9 cellular contexts compared by ENCODE assay signal in genomic region chr10:70549962-70550845, GRCh38. TPM values are rescaled to one million over a fixed set of nuclear protein-coding genes. Genes with fewer than 3 reads are reported as not detected.
DNase-seq lines count a peak whose midpoint lies in the region; ATAC-seq and TF ChIP-seq lines count a peak whose summit lies in the region.
"Had no signal": no experiment of that assay in that cellular context is flagged by ENCODE, and none has a peak within 500 bp of the region (broad histone marks: within the 10 kb centered on the region; RNA-seq: fewer than 3 reads in every experiment).

No MANE protein-coding gene starts in this region.

- no peaks in the 10 kb centered on the region for H3K36me3 ChIP-seq in thyroid gland

- H3K9me3 Mint-ChIP-seq in activated T-cell treated with anti-CD3 and anti-CD28 coated beads, Interleukin-2, amount 50 U/mL, for 72 hours: no peaks in the 10 kb centered on the region

- WGBS in thyroid gland, 2 donors: 70 to 83% methylated on average over 8 to 9 of the region's 9 CpGs

- peak; percentile 36 for ATAC-seq in HG03432 (IDR thresholded peaks at IDR 0.05; ENCODE audit: unreplicated experiment)
- peak; percentile 80 to 87 for ATAC-seq in activated T-cell treated with anti-CD3 and anti-CD28 coated beads, Interleukin-2, amount 50 U/mL, for 72 hours (replicated peaks in 1 of 2)
- no peak for ATAC-seq in HG02981 (IDR thresholded peaks at IDR 0.05; ENCODE audit: unreplicated experiment)

- no peak overlapping the region for H3K27ac Mint-ChIP-seq in activated T-cell treated with anti-CD3 and anti-CD28 coated beads, Interleukin-2, amount 50 U/mL, for 72 hours
- H3K27ac Mint-ChIP-seq: activated naive CD8-positive, alpha-beta T cell had no signal

- no peaks in the 10 kb centered on the region for H3K4me1 Mint-ChIP-seq in activated T-cell treated with anti-CD3 and anti-CD28 coated beads, Interleukin-2, amount 50 U/mL, for 72 hours (ENCODE audit: low read depth)

- no peak overlapping the region for H3K27ac ChIP-seq in thyroid gland

- no peaks in the 10 kb centered on the region for H3K9me3 ChIP-seq in thyroid gland

- peaks cover 5 to 16% of the 10 kb centered on the region in 2 donors for H3K4me1 ChIP-seq in thyroid gland

- H3K36me3 Mint-ChIP-seq in activated T-cell treated with anti-CD3 and anti-CD28 coated beads, Interleukin-2, amount 50 U/mL, for 72 hours (ENCODE audit: insufficient read depth in 2 of 2): no peaks in the 10 kb centered on the region
- H3K36me3 Mint-ChIP-seq: activated naive CD8-positive, alpha-beta T cell had no signal

- DNase-seq in DMS153 (lab: John Stamatoyannopoulos, UW): peak; percentile 12
- peak; percentile 67 to 79 for DNase-seq in activated T-cell treated with anti-CD3 and anti-CD28 coated beads, Interleukin-2, amount 50 U/mL, for 72 hours
- DNase-seq in fibroblast of the conjunctiva (ENCODE audit: low read depth): peak; percentile 39
- DNase-seq in occipital lobe (lab: John Stamatoyannopoulos, UW): peak; percentile 33
- DNase-seq in thyroid gland: peak; percentile 69 to 76

- intact Hi-C loops in thyroid gland (cut with DNase I): loop anchor here (2.0 to 10.0 kb wide), 3 partner anchors 209 to 665 kb away; partner anchors contain the start of gene UNC5B

- no peak overlapping the region for H3K4me3 ChIP-seq in thyroid gland (replicated peaks in 1 of 3)

- TF ChIP-seq CTCF in thyroid gland (IDR thresholded peaks at IDR 0.05): peak; percentile 80 to 95 (median 88)

- H3K27me3 Mint-ChIP-seq in activated T-cell treated with anti-CD3 and anti-CD28 coated beads, Interleukin-2, amount 50 U/mL, for 72 hours (ENCODE audit: low read depth): no peaks in the 10 kb centered on the region
- H3K27me3 Mint-ChIP-seq: activated naive CD8-positive, alpha-beta T cell had no signal

- no peak for TF ChIP-seq POLR2A in thyroid gland (IDR thresholded peaks at IDR 0.05)

- no peak overlapping the region for H3K4me3 Mint-ChIP-seq in activated T-cell treated with anti-CD3 and anti-CD28 coated beads, Interleukin-2, amount 50 U/mL, for 72 hours
- H3K4me3 Mint-ChIP-seq: activated naive CD8-positive, alpha-beta T cell had no signal

- H3K27me3 ChIP-seq in thyroid gland: no peaks in the 10 kb centered on the region

TF ChIP-seq in PFSK-1, 5 proteins besides CTCF, POLR2A, EP300 and RAD21:
- peak; percentile 16 for TF ChIP-seq FOXP2 (optimal IDR thresholded peaks at IDR 0.05; ENCODE audit: borderline replicate concordance, extremely low read depth, extremely low read length, insufficient read depth)
- no peak for TF ChIP-seq REST (IDR thresholded peaks at IDR 0.05; ENCODE audit: insufficient read depth in 1 of 2, low read depth in 2 of 2, low read length in 2 of 2)

RNA-seq across cellular contexts. Expression of gene PRF1, which starts 52.3 kb away (rescaled TPM):
- polyA plus RNA-seq in PFSK-1 (2012; ENCODE audit: insufficient read length, low read depth): not detected
- 100 to 1,000 TPM in 1 of 2 donors, 10 to 100 TPM in 1; 44.5 to 102 TPM for total RNA-seq in activated T-cell treated with anti-CD3 and anti-CD28 coated beads, Interleukin-2, amount 50 U/mL, for 72 hours
- not detected for total RNA-seq in occipital lobe
- 1 to 10 TPM; 1.4 to 3.5 (median 2.9) TPM for total RNA-seq in thyroid gland

Comparison
In these comparisons a context has a peak if more than half of its experiments do, and no peak if none do; other contexts are left out.
1. DNase-seq: peak in every context shown above with its lines; median percentile 73 in activated T-cell treated with anti-CD3 and anti-CD28 coated beads, Interleukin-2, amount 50 U/mL, for 72 hours; 72 in thyroid gland; 39 in fibroblast of the conjunctiva; 33 in occipital lobe; 12 in DMS153.
2. RNA of gene PRF1, which starts 52.3 kb away (total RNA-seq): 44.5 to 102 TPM in activated T-cell treated with anti-CD3 and anti-CD28 coated beads, Interleukin-2, amount 50 U/mL, for 72 hours; 1.4 to 3.5 TPM in thyroid gland and not detected in occipital lobe (single experiment); every median in the first group is over 10 times any median in the second.